In genomic region chr1:5916572-5917280, GRCh38 we compare ENCODE assay signal across 13 cellular contexts.
DNase-seq lines count a peak whose midpoint lies in the region; ATAC-seq and TF ChIP-seq lines count a peak whose summit lies in the region.
"Had no signal": no experiment of that assay in that cellular context is flagged by ENCODE, and none has a peak within 500 bp of the region (broad histone marks: within the 10 kb centered on the region; RNA-seq: fewer than 3 reads in every experiment).

No MANE protein-coding gene starts in this region.

- no peak overlapping the region for H3K4me3 Mint-ChIP-seq in CD8-positive, alpha-beta memory T cell
- no peak overlapping the region for H3K4me3 Mint-ChIP-seq in glutamatergic neuron (ENCODE audit: unreplicated experiment)
- no peak overlapping the region for H3K4me3 Mint-ChIP-seq in type B pancreatic cell
- H3K4me3 Mint-ChIP-seq: CD4-positive, alpha-beta T cell; GM23338 had no signal

- no peak for DNase-seq in CD8-positive, alpha-beta memory T cell
- peak; percentile 52 for DNase-seq in WERI-Rb-1
- DNase-seq in glutamatergic neuron, result no peak
- DNase-seq in type B pancreatic cell (ENCODE audit: extremely low spot score, unreplicated experiment), result peak; percentile 54
- DNase-seq in left lobe of liver (ENCODE audit: low spot score), result no peak
- DNase-seq in BE2C, result no peak
- DNase-seq: DMS153, DMS79, GDM1 had no signal

- ATAC-seq in left lobe of liver, result no peak
- no peak for ATAC-seq in GM18505 (IDR thresholded peaks at IDR 0.05; ENCODE audit: unreplicated experiment)

- peak overlapping the region; percentile 54 for H3K27ac ChIP-seq in CD8-positive, alpha-beta memory T cell (ENCODE audit: low read depth, low read length)
- H3K27ac ChIP-seq in WERI-Rb-1, result peak overlapping the region; percentile 61
- H3K27ac ChIP-seq: C4-2B had no signal

- no peaks in the 10 kb centered on the region for H3K4me1 ChIP-seq in CD8-positive, alpha-beta memory T cell (ENCODE audit: insufficient read depth, low read length)
- peaks cover 11% of the 10 kb centered on the region for H3K4me1 ChIP-seq in BE2C

- H3K4me3 ChIP-seq in CD8-positive, alpha-beta memory T cell (ENCODE audit: low read length), result no peak overlapping the region
- H3K4me3 ChIP-seq in WERI-Rb-1 (ENCODE audit: low read depth, low read length) (no peak overlapping the region), BE2C (ENCODE audit: low read depth, low read length) (no peak overlapping the region)
- H3K4me3 ChIP-seq: GM23338 had no signal

- H3K4me1 Mint-ChIP-seq in CD8-positive, alpha-beta memory T cell, result peaks cover 6% of the 10 kb centered on the region in 3 donors
- H3K4me1 Mint-ChIP-seq in glutamatergic neuron (ENCODE audit: low read depth, unreplicated experiment) (peaks cover 28% of the 10 kb centered on the region), type B pancreatic cell (ENCODE audit: unreplicated experiment) (peaks cover 19% of the 10 kb centered on the region)

- TF ChIP-seq CTCF in WERI-Rb-1 (IDR thresholded peaks at IDR 0.05; ENCODE audit: low read depth, low read length), result no peak
- no peak for TF ChIP-seq CTCF in glutamatergic neuron (IDR thresholded peaks at IDR 0.05; ENCODE audit: partially characterized antibody, unreplicated experiment)
- TF ChIP-seq CTCF in type B pancreatic cell (conservative IDR thresholded peaks at IDR 0.05), result no peak
- no peak for TF ChIP-seq CTCF in BE2C (IDR thresholded peaks at IDR 0.05; ENCODE audit: low read depth, low read length)

- no peaks in the 10 kb centered on the region for H3K27me3 Mint-ChIP-seq in CD8-positive, alpha-beta memory T cell
- H3K27me3 Mint-ChIP-seq in glutamatergic neuron (ENCODE audit: unreplicated experiment) (no peaks in the 10 kb centered on the region), type B pancreatic cell (no peaks in the 10 kb centered on the region)
- H3K27me3 Mint-ChIP-seq: CD4-positive, alpha-beta T cell had no signal

- TF ChIP-seq POLR2A in GM18505 (IDR thresholded peaks at IDR 0.05; ENCODE audit: borderline replicate concordance, extremely low read depth, insufficient read depth, insufficient read length), result no peak

- POLR2A ChIA-PET in CD8-positive, alpha-beta memory T cell (lab: Charles Lee), result no interaction called here

- no peaks in the 10 kb centered on the region for H3K9me3 Mint-ChIP-seq in CD8-positive, alpha-beta memory T cell
- H3K9me3 Mint-ChIP-seq in glutamatergic neuron (ENCODE audit: unreplicated experiment) (no peaks in the 10 kb centered on the region), type B pancreatic cell (no peaks in the 10 kb centered on the region)
- H3K9me3 Mint-ChIP-seq: CD4-positive, alpha-beta T cell; GM23338 had no signal

- CTCF ChIA-PET in CD8-positive, alpha-beta memory T cell (lab: Charles Lee), result interaction anchor here (1.7 kb wide), 2 partner anchors 10 to 406 kb away, joined by 5 read pairs; no protein-coding TSS in a partner anchor

- H3K36me3 ChIP-seq in CD8-positive, alpha-beta memory T cell (ENCODE audit: insufficient read depth, low read length), result no peaks in the 10 kb centered on the region
- H3K36me3 ChIP-seq in WERI-Rb-1 (no peaks in the 10 kb centered on the region; the same call in none of the 2 replicates), BE2C (no peaks in the 10 kb centered on the region)

- no peak overlapping the region for H3K27ac Mint-ChIP-seq in CD8-positive, alpha-beta memory T cell
- H3K27ac Mint-ChIP-seq in glutamatergic neuron (ENCODE audit: unreplicated experiment) (peak overlapping the region; percentile 28), type B pancreatic cell (no peak overlapping the region)
- H3K27ac Mint-ChIP-seq: CD4-positive, alpha-beta T cell had no signal

- H3K27me3 ChIP-seq in CD8-positive, alpha-beta memory T cell (ENCODE audit: insufficient read depth, low read length, poor library complexity, severe bottlenecking), result no peaks in the 10 kb centered on the region
- H3K27me3 ChIP-seq in WERI-Rb-1 (ENCODE audit: insufficient read depth, low read depth, severe bottlenecking), result no peaks in the 10 kb centered on the region
- no peaks in the 10 kb centered on the region for H3K27me3 ChIP-seq in BE2C

- peaks cover 0 to 2% (median 0%) of the 10 kb centered on the region in 3 donors for H3K36me3 Mint-ChIP-seq in CD8-positive, alpha-beta memory T cell
- H3K36me3 Mint-ChIP-seq in glutamatergic neuron (ENCODE audit: unreplicated experiment), result peaks cover 5% of the 10 kb centered on the region
- peaks cover 11% of the 10 kb centered on the region for H3K36me3 Mint-ChIP-seq in type B pancreatic cell

- H3K9me3 ChIP-seq in CD8-positive, alpha-beta memory T cell (ENCODE audit: low read length), result no peaks in the 10 kb centered on the region
- no peaks in the 10 kb centered on the region for H3K9me3 ChIP-seq in WERI-Rb-1 (ENCODE audit: severe bottlenecking)
- no peaks in the 10 kb centered on the region for H3K9me3 ChIP-seq in BE2C

Comparison
In these comparisons a context has a peak if more than half of its experiments do, and no peak if none do; other contexts are left out.
1. DNase-seq: peak in WERI-Rb-1 (single experiment) and type B pancreatic cell (single experiment); none in CD8-positive, alpha-beta memory T cell (0 of 5), glutamatergic neuron (single experiment), left lobe of liver (single experiment) and BE2C (single experiment).